19 cellular contexts compared by ENCODE assay signal in the genomic region with DNA sequence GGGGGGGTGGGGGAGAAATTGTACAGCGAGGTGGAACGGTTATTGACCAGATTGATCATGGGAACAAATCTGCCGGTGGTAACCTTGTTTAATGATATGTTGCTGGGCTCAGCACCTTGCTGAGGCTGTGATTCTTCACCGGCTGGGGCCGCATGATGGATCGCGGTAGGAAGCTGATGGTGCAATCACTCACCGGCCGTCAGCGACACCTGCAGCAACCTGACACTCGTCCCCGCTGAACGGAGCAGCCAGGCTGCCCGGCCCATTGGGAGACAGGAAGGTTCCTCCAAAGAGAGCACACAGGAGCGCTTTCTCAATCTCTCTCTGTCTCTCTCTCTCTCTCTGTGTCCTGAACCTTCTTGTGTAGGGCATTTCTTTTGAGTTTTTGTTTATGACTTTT.
DNase-seq lines count a peak whose midpoint lies in the region; ATAC-seq, FAIRE-seq and TF ChIP-seq lines count a peak whose summit lies in the region.
"Had no signal": no experiment of that assay in that cellular context is flagged by ENCODE, and none has a peak within 500 bp of the region (broad histone marks: within the 10 kb centered on the region; RNA-seq: fewer than 3 reads in every experiment).

No MANE protein-coding gene starts in this region.

- DNase-seq in D341Med (ENCODE audit: low spot score), result peak; percentile 24
- DNase-seq in HuH-7.5 (ENCODE audit: low spot score), result peak; percentile 38
- DNase-seq in RWPE1 (ENCODE audit: low spot score), result peak; percentile 9
- DNase-seq in kidney, result peak; percentile 43
- no peak for DNase-seq in stimulated activated naive CD4-positive, alpha-beta T cell (lab: John Stamatoyannopoulos, UW)
- no peak for DNase-seq in GM19240 (ENCODE audit: insufficient read length, low spot score)
- DNase-seq: activated B cell treated with CpG ODN at 0.5 μM for 24 hours; activated naive CD8-positive, alpha-beta T cell treated with anti-CD3 and anti-CD28 coated beads, Interleukin-2, amount 50 U/mL, for 24 hours; BE2C; esophagus squamous epithelium; GDM1; Karpas-422; NCI-H524 treated with DMSO at 0.1 percent for 48 hours had no signal

- CTCF ChIA-PET in RWPE1 (lab: Yijun Ruan, JAX), result interaction anchor here (0.5 kb wide), 1 partner anchor 35 kb away, joined by 3 read pairs; no protein-coding TSS in a partner anchor

- no peak overlapping the region for H3K4me3 ChIP-seq in kidney (ENCODE audit: low read length in 2 of 2)
- H3K4me3 ChIP-seq: esophagus squamous epithelium had no signal

- FAIRE-seq in kidney (lab: Jason Lieb, UNC), result no peak
- FAIRE-seq: colon, GM18507 had no signal

- no peak for ATAC-seq in GM21447 (IDR thresholded peaks at IDR 0.05; ENCODE audit: unreplicated experiment)
- ATAC-seq in GM19455 (IDR thresholded peaks at IDR 0.05; ENCODE audit: unreplicated experiment), result no peak
- ATAC-seq: activated naive CD8-positive, alpha-beta T cell treated with anti-CD3 and anti-CD28 coated beads, Interleukin-2, amount 50 U/mL, for 24 hours; sciatic nerve; SK-N-SH treated with all-trans-retinoic acid at 6 μM for 48 hours had no signal

- TF ChIP-seq CTCF in RWPE1 (conservative IDR thresholded peaks at IDR 0.05; ENCODE audit: low read depth) (no peak), kidney (IDR thresholded peaks at IDR 0.05; ENCODE audit: borderline replicate concordance, extremely low read depth, insufficient read depth) (no peak)

- H3K27ac ChIP-seq in RWPE1 (no peak overlapping the region), kidney (ENCODE audit: low read depth in 2 of 2, low read length in 2 of 2) (no peak overlapping the region)
- H3K27ac ChIP-seq: esophagus squamous epithelium had no signal

- intact Hi-C loops in kidney (cut with DNase I), result no loop called here

- POLR2A ChIA-PET in RWPE1 (lab: Yijun Ruan, JAX; ENCODE audit: low non-redundant PET), result no interaction called here

- H3K9me3 ChIP-seq in kidney (ENCODE audit: control insufficient read depth in 1 of 2, low read length in 2 of 2), result no peaks in the 10 kb centered on the region
- H3K9me3 ChIP-seq: BE2C, esophagus squamous epithelium had no signal

- no peaks in the 10 kb centered on the region for H3K36me3 ChIP-seq in kidney (ENCODE audit: control insufficient read depth in 1 of 2, insufficient read depth in 2 of 2, low read length in 2 of 2)
- H3K36me3 ChIP-seq: BE2C, esophagus squamous epithelium had no signal

- no peak overlapping the region for H3K9ac ChIP-seq in kidney (ENCODE audit: low read length in 2 of 2)

- no peaks in the 10 kb centered on the region for H3K4me1 ChIP-seq in kidney (ENCODE audit: control insufficient read depth in 1 of 2, insufficient read depth in 1 of 2, low read depth in 1 of 2, low read length in 2 of 2)
- H3K4me1 ChIP-seq: BE2C, esophagus squamous epithelium had no signal

Comparison
In these comparisons a context has a peak if more than half of its experiments do, and no peak if none do; other contexts are left out.
1. DNase-seq: peak in D341Med (single experiment), HuH-7.5 (single experiment), RWPE1 (single experiment) and kidney (single experiment); none in stimulated activated naive CD4-positive, alpha-beta T cell (0 of 6) and GM19240 (single experiment).